15 cellular contexts compared by ENCODE assay signal in the genomic region with DNA sequence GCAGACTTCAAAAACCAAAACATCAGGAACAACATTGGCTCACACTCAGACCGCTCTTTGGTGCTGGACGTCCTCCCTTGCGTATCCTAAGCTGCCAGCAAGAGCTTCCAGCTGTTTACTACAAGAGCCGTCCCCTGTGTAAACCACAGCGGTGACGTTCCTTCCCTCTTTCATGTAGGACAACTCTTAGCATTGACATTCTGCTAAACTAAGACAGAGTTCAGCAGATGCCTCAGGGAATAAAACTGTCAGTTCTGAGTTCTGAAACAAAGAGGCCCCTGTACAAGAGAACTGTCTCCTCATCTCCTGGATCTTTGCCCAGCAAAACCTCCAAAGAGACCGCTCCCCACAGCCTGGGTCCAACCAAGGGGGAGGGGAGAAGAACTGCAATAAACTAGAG. TPM values are rescaled to one million over a fixed set of nuclear protein-coding genes. Genes with fewer than 3 reads are reported as not detected.
DNase-seq lines count a peak whose midpoint lies in the region; ATAC-seq lines count a peak whose summit lies in the region.
"Had no signal": no experiment of that assay in that cellular context is flagged by ENCODE, and none has a peak within 500 bp of the region (broad histone marks: within the 10 kb centered on the region; RNA-seq: fewer than 3 reads in every experiment).

No MANE protein-coding gene starts in this region.

- DNase-seq in MV-4-11 (lab: John Stamatoyannopoulos, UW) (peak; percentile 52), left colon (peak in 1 of 2 donors; percentile 56), smooth muscle cell of the brain vasculature (ENCODE audit: low read depth, low spot score) (peak; percentile 13), UCSD-AML1 (lab: John Stamatoyannopoulos, UW; ENCODE audit: unreplicated experiment) (no peak), NCI-H2081 (lab: John Stamatoyannopoulos, UW) (no peak), DMS79 treated with DMSO at 0.1 percent for 48 hours (lab: John Stamatoyannopoulos, UW) (no peak)
- DNase-seq in activated naive CD4-positive, alpha-beta T cell treated with anti-CD3 and anti-CD28 coated beads for 36 hours = no peak
- DNase-seq: activated CD8-positive, alpha-beta T cell treated with anti-CD3 and anti-CD28 coated beads, Interleukin-2, amount 10 ng/mL, durations not matched to agents 7 days and 5 days; activated naive CD4-positive, alpha-beta T cell treated with Interleukin-2 at 50 U/mL for 16 hours; CD4-positive, alpha-beta memory T cell; cortex of kidney; naive B cell; NCI-H187 treated with DMSO at 0.1 percent for 48 hours had no signal

- no peaks in the 10 kb centered on the region for H3K36me3 Mint-ChIP-seq in activated naive CD4-positive, alpha-beta T cell treated with anti-CD3 and anti-CD28 coated beads for 36 hours (ENCODE audit: low read depth)
- H3K36me3 Mint-ChIP-seq: CD4-positive, alpha-beta memory T cell; naive B cell had no signal

- intact Hi-C loops in left colon (cut with DNase I, micrococcal nuclease) = no loop called here
- intact Hi-C loops in activated naive CD4-positive, alpha-beta T cell treated with anti-CD3 and anti-CD28 coated beads for 36 hours (cut with micrococcal nuclease) = no loop called here

- no peak overlapping the region for H3K27ac Mint-ChIP-seq in activated naive CD4-positive, alpha-beta T cell treated with anti-CD3 and anti-CD28 coated beads for 36 hours
- H3K27ac Mint-ChIP-seq: activated CD8-positive, alpha-beta T cell treated with anti-CD3 and anti-CD28 coated beads, Interleukin-2, amount 10 ng/mL, durations not matched to agents 7 days and 5 days; CD4-positive, alpha-beta memory T cell; naive B cell; T-helper 2 cell treated with Interferon-gamma antibody and Interleukin-4, amounts not matched to agents 5 μg/mL and 100 μg/mL, for 36 hours had no signal

- H3K27me3 Mint-ChIP-seq in activated naive CD4-positive, alpha-beta T cell treated with anti-CD3 and anti-CD28 coated beads for 36 hours (ENCODE audit: low read depth) = peaks cover 4% of the 10 kb centered on the region

- peak overlapping the region; percentile 62 for H3K27ac ChIP-seq in cingulate gyrus (ENCODE audit: low read depth, low read length)

- no peaks in the 10 kb centered on the region for H3K9me3 Mint-ChIP-seq in activated naive CD4-positive, alpha-beta T cell treated with anti-CD3 and anti-CD28 coated beads for 36 hours
- H3K9me3 Mint-ChIP-seq: CD4-positive, alpha-beta memory T cell; naive B cell; T-helper 2 cell treated with Interferon-gamma antibody and Interleukin-4, amounts not matched to agents 5 μg/mL and 100 μg/mL, for 36 hours had no signal

- CTCF ChIA-PET in activated naive CD4-positive, alpha-beta T cell treated with anti-CD3 and anti-CD28 coated beads for 36 hours (lab: Charles Lee) = no interaction called here

- no peaks in the 10 kb centered on the region for H3K4me1 Mint-ChIP-seq in activated naive CD4-positive, alpha-beta T cell treated with anti-CD3 and anti-CD28 coated beads for 36 hours (ENCODE audit: low read depth)
- H3K4me1 Mint-ChIP-seq: CD4-positive, alpha-beta memory T cell; naive B cell had no signal

- H3K4me3 Mint-ChIP-seq in activated naive CD4-positive, alpha-beta T cell treated with anti-CD3 and anti-CD28 coated beads for 36 hours = no peak overlapping the region
- H3K4me3 Mint-ChIP-seq: activated CD8-positive, alpha-beta T cell treated with anti-CD3 and anti-CD28 coated beads, Interleukin-2, amount 10 ng/mL, durations not matched to agents 7 days and 5 days; CD4-positive, alpha-beta memory T cell; naive B cell; T-helper 2 cell treated with Interferon-gamma antibody and Interleukin-4, amounts not matched to agents 5 μg/mL and 100 μg/mL, for 36 hours had no signal

- ATAC-seq in left colon = peak; percentile 26
- ATAC-seq: activated CD8-positive, alpha-beta T cell treated with anti-CD3 and anti-CD28 coated beads, Interleukin-2, amount 10 ng/mL, durations not matched to agents 7 days and 5 days had no signal

RNA-seq across cellular contexts. Expression of gene OPALIN, which starts 57.8 kb away (rescaled TPM):
- total RNA-seq in left colon = not detected
- not detected for total RNA-seq in activated naive CD4-positive, alpha-beta T cell treated with anti-CD3 and anti-CD28 coated beads for 36 hours
- total RNA-seq: activated CD8-positive, alpha-beta T cell treated with anti-CD3 and anti-CD28 coated beads, Interleukin-2, amount 10 ng/mL, durations not matched to agents 7 days and 5 days; CD4-positive, alpha-beta memory T cell had no signal

Comparison
In these comparisons a context has a peak if more than half of its experiments do, and no peak if none do; other contexts are left out.
1. DNase-seq: peak in MV-4-11 (single experiment) and smooth muscle cell of the brain vasculature (single experiment); none in UCSD-AML1 (single experiment), NCI-H2081 (0 of 2), activated naive CD4-positive, alpha-beta T cell treated with anti-CD3 and anti-CD28 coated beads for 36 hours (single experiment) and DMS79 treated with DMSO at 0.1 percent for 48 hours (single experiment).